Comparison of ENCODE assay signal across 1 cellular context in genomic region chr2:53210538-53210937, GRCh38.
TF ChIP-seq lines count a peak whose summit lies in the region.

No MANE protein-coding gene starts in this region.

TF ChIP-seq in GM12891, 5 proteins besides CTCF, POLR2A, EP300 and RAD21:
- no peak for TF ChIP-seq TAF1 (IDR thresholded peaks at IDR 0.05; ENCODE audit: low read depth, low read length)
- no peak for TF ChIP-seq PAX5 (IDR thresholded peaks at IDR 0.05; ENCODE audit: insufficient read depth, low read length, severe bottlenecking)
- no peak for TF ChIP-seq POU2F2 (IDR thresholded peaks at IDR 0.05; ENCODE audit: low read depth, low read length)
